In the genomic region with DNA sequence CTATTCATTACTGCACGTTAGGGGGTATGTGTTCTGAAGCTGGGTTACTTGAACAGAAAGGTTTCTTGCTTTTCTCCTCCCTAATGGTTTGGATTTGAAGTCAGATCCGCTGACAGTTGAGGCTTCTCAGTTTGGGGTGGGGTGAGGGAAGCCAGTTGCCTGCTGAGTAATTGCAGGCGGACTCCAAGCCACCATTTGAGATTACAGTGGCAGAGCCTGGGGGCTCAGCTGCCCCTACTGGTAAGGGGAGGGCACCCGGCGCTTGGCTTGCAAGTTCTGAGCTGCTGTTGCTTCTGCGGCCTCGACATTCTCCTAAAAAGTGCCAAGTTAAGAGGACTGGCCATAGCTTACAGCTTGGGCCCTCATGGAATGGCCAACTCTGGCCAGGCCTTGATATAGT, we compare ENCODE assay signal across 2 cellular contexts.
TF ChIP-seq lines count a peak whose summit lies in the region.

No MANE protein-coding gene starts in this region.

TF ChIP-seq in IMR-90, 13 proteins besides CTCF, POLR2A, EP300 and RAD21:
- TF ChIP-seq RCOR1 (IDR thresholded peaks at IDR 0.05; ENCODE audit: insufficient replicate concordance, low read length) (no peak), ELK1 (IDR thresholded peaks at IDR 0.05; ENCODE audit: borderline replicate concordance, low read depth, low read length) (no peak), USF2 (IDR thresholded peaks at IDR 0.05; ENCODE audit: low read depth, low read length) (no peak), FOS (IDR thresholded peaks at IDR 0.05; ENCODE audit: low read depth, low read length) (no peak), MXI1 (IDR thresholded peaks at IDR 0.05; ENCODE audit: borderline replicate concordance, low read depth, low read length) (no peak), RFX5 (IDR thresholded peaks at IDR 0.05; ENCODE audit: low read depth, low read length) (no peak)

TF ChIP-seq in K562, 482 proteins besides CTCF, POLR2A, EP300 and RAD21:
- TF ChIP-seq HNRNPLL (IDR thresholded peaks at IDR 0.05; ENCODE audit: low read depth, low read length, poor library complexity, severe bottlenecking), result no peak
- TF ChIP-seq BRD9 (IDR thresholded peaks at IDR 0.05; ENCODE audit: low read depth, partially characterized antibody), result no peak
- no peak for TF ChIP-seq SMAD1 (IDR thresholded peaks at IDR 0.05; ENCODE audit: low read depth, low read length, partially characterized antibody)
- TF ChIP-seq, protein P1, sequence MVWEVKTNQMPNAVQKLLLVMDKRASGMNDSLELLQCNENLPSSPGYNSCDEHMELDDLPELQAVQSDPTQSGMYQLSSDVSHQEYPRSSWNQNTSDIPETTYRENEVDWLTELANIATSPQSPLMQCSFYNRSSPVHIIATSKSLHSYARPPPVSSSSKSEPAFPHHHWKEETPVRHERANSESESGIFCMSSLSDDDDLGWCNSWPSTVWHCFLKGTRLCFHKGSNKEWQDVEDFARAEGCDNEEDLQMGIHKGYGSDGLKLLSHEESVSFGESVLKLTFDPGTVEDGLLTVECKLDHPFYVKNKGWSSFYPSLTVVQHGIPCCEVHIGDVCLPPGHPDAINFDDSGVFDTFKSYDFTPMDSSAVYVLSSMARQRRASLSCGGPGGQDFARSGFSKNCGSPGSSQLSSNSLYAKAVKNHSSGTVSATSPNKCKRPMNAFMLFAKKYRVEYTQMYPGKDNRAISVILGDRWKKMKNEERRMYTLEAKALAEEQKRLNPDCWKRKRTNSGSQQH (CRISPR knock-in tag; IDR thresholded peaks at IDR 0.05), result no peak
- TF ChIP-seq CBX8 (IDR thresholded peaks at IDR 0.05; ENCODE audit: borderline replicate concordance, extremely low read depth, low read depth, low read length, poor library complexity, severe bottlenecking), result peak; percentile 16
- no peak for TF ChIP-seq CREB1 (IDR thresholded peaks at IDR 0.05)
- TF ChIP-seq CREB1 (CRISPR knock-in tag; IDR thresholded peaks at IDR 0.05), result no peak
- no peak for TF ChIP-seq RHOXF2B (CRISPR knock-in tag; conservative IDR thresholded peaks at IDR 0.05)
- TF ChIP-seq MCM7 (IDR thresholded peaks at IDR 0.05), result no peak
- TF ChIP-seq GTF3C2 (IDR thresholded peaks at IDR 0.05; ENCODE audit: borderline replicate concordance, extremely low read depth, insufficient read length), result no peak
